In the genomic region with DNA sequence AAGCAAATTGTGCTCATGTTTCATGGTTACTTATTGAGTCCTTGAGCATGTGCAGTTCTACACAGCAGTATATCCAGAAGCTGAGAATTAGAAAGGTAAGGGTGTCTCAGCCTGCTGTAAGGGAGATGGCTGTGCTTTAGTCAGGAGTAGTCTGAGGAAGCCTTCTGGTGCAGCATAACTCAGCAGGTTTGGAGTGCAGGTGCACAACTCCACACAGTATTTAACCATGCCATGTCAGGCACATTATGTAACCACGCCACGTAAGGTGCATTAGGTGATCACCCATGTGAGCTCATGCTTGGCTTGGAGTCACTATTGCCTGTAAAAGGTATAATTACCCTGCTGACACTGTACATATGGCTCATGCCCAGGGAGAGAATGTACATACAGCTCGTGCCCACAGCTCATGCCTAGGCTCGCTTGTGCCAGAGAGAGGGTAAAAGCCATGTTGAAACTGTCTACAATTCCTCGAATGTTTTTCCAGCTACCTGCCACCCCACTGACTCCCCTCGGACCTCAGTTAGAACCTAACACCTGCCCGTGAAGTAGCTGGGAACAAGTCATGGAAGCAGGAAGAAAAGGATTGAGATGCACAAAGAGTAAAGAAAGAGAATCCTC, we compare ENCODE assay signal across 25 cellular contexts. TPM values are rescaled to one million over a fixed set of nuclear protein-coding genes. Genes with fewer than 3 reads are reported as not detected.
DNase-seq lines count a peak whose midpoint lies in the region; ATAC-seq, FAIRE-seq and TF ChIP-seq lines count a peak whose summit lies in the region.
"Had no signal": no experiment of that assay in that cellular context is flagged by ENCODE, and none has a peak within 500 bp of the region (broad histone marks: within the 10 kb centered on the region; RNA-seq: fewer than 3 reads in every experiment).

No MANE protein-coding gene starts in this region.

- no peak for TF ChIP-seq RAD21 in H1 (IDR thresholded peaks at IDR 0.05 in 1 of 2, conservative IDR thresholded peaks at IDR 0.05 in 1 of 2; ENCODE audit: low read depth in 2 of 2, low read length in 2 of 2)

- 96% methylated on average over 7 of the region's 7 CpGs; no CpG with 5 or more reads in 1 of the 2 experiments for WGBS in H1 (ENCODE audit: extremely low coverage in 1 of 2, insufficient coverage in 1 of 2, insufficient read length in 1 of 2, insufficient replicate concordance in 2 of 2, low coverage in 1 of 2, low lambda C conversion rate in 2 of 2, missing lambda C conversion rate in 1 of 2), 2 experiments

- H4K5ac ChIP-seq in H1 (ENCODE audit: insufficient read length, low read depth, low read length), result no peak overlapping the region

- no peak overlapping the region for H3K18ac ChIP-seq in H1 (ENCODE audit: extremely low read depth, low read length)

- no peaks in the 10 kb centered on the region for H3K79me2 ChIP-seq in H1 (ENCODE audit: control insufficient read depth in 1 of 2, insufficient read depth in 2 of 2, low read length in 2 of 2)

- no peaks in the 10 kb centered on the region for H3K4me1 ChIP-seq in H1 (replicated peaks in 1 of 4; ENCODE audit: control insufficient read depth in 3 of 4, insufficient read depth in 4 of 4, low read length in 3 of 4)
- H3K4me1 ChIP-seq: psoas muscle had no signal

- no peak overlapping the region for H3K56ac ChIP-seq in H1 (replicated peaks; ENCODE audit: insufficient read length, low read depth, low read length)

- POLR2A ChIA-PET in H1 (lab: Charles Lee; ENCODE audit: partially characterized antibody), result no interaction called here

- no peak overlapping the region for H3K4me2 ChIP-seq in H1 (ENCODE audit: insufficient read depth in 1 of 2, low read depth in 2 of 2, low read length in 2 of 2)

- DNase-seq in activated T-cell treated with anti-CD3 and anti-CD28 coated beads, Interleukin-2, amount 50 U/mL, for 72 hours, result peak; percentile 3 to 5
- DNase-seq in activated T-cell treated with anti-CD3 and anti-CD28 coated beads, Interleukin-2, amount 50 U/mL, for 24 hours, result no peak
- DNase-seq in M059J (ENCODE audit: low read depth), result peak; percentile 37
- DNase-seq in H1 (ENCODE audit: low read depth in 1 of 2, low spot score in 2 of 2), result no peak
- DNase-seq in stimulated activated naive B cell treated with anti-CD40 and anti-IgM and Interleukin-4, amounts not matched to agents 10 μg/mL and 1 μg/mL and 100 μg/mL, for 72 hours, result peak; percentile 0
- no peak for DNase-seq in NCI-H1436 treated with DMSO at 0.1 percent for 48 hours (lab: John Stamatoyannopoulos, UW)
- no peak for DNase-seq in NOMO-1 treated with DMSO at 0.1 percent for 48 hours (lab: John Stamatoyannopoulos, UW; ENCODE audit: unreplicated experiment)
- DNase-seq: activated T-cell treated with anti-CD3 and anti-CD28 coated beads, Interleukin-2, amount 50 U/mL, for 48 hours; effector memory CD8-positive, alpha-beta T cell; glutamatergic neuron; left ventricle myocardium superior; NCI-H146; psoas muscle; RPMI8226; small intestine; stimulated activated CD4-positive, alpha-beta T cell treated with anti-CD3 and anti-CD28 coated beads, Interleukin-2, amount 100 ng/mL, for 48 hours; stimulated activated naive CD8-positive, alpha-beta T cell treated with anti-CD3 and anti-CD28 coated beads, Interleukin-15, Interleukin-2, amounts not matched to agents 100 U/mL and 50 U/mL, for 24 hours; T-helper 9 cell; thyroid gland had no signal

- H3K36me3 ChIP-seq in H1 (ENCODE audit: control insufficient read depth in 2 of 4, insufficient read depth in 4 of 4, low read length in 3 of 4), result no peaks in the 10 kb centered on the region
- H3K36me3 ChIP-seq: thyroid gland had no signal

- no peak overlapping the region for H3K9ac ChIP-seq in H1 (replicated peaks in 1 of 4; ENCODE audit: extremely low read depth in 1 of 4, low read depth in 3 of 4, low read length in 3 of 4)

- no peak overlapping the region for H3K27ac Mint-ChIP-seq in activated T-cell treated with anti-CD3 and anti-CD28 coated beads, Interleukin-2, amount 50 U/mL, for 72 hours
- H3K27ac Mint-ChIP-seq in activated T-cell treated with anti-CD3 and anti-CD28 coated beads, Interleukin-2, amount 50 U/mL, for 24 hours, result no peak overlapping the region
- H3K27ac Mint-ChIP-seq in stimulated activated naive B cell treated with anti-CD40 and anti-IgM and Interleukin-4, amounts not matched to agents 10 μg/mL and 1 μg/mL and 100 μg/mL, for 72 hours, result no peak overlapping the region
- H3K27ac Mint-ChIP-seq: activated naive CD4-positive, alpha-beta T cell treated with anti-CD3 and anti-CD28 coated beads, Interleukin-2, amount 50 U/mL, for 72 hours; CD14-positive monocyte; effector memory CD8-positive, alpha-beta T cell had no signal

- no peak overlapping the region for H2BK15ac ChIP-seq in H1 (ENCODE audit: low read length)

- H3K14ac ChIP-seq in H1 (ENCODE audit: insufficient read length), result no peak overlapping the region

- no peak overlapping the region for H3K4me3 ChIP-seq in H1 (ENCODE audit: extremely low read depth in 1 of 4, insufficient read depth in 2 of 4, low read depth in 3 of 4, low read length in 4 of 4)
- H3K4me3 ChIP-seq: psoas muscle, thyroid gland had no signal

- no peak for TF ChIP-seq CTCF in H1 (IDR thresholded peaks at IDR 0.05; ENCODE audit: control extremely low read depth in 1 of 3, insufficient read depth in 1 of 3, low read depth in 1 of 3, low read length in 3 of 3)

- H2AFZ ChIP-seq in H1 (ENCODE audit: low read length), result no peak overlapping the region

- no peak overlapping the region for H4K91ac ChIP-seq in H1 (replicated peaks; ENCODE audit: insufficient read length, low read length)

- no peak for ATAC-seq in activated T-cell treated with anti-CD3 and anti-CD28 coated beads, Interleukin-2, amount 50 U/mL, for 72 hours (replicated peaks in 1 of 2)
- ATAC-seq in stimulated activated naive B cell treated with anti-CD40 and anti-IgM and Interleukin-4, amounts not matched to agents 10 μg/mL and 1 μg/mL and 100 μg/mL, for 72 hours (replicated peaks), result no peak
- ATAC-seq in HG03354 (IDR thresholded peaks at IDR 0.05; ENCODE audit: poor library complexity, severe bottlenecking, unreplicated experiment), result no peak
- ATAC-seq: activated CD4-positive, CD25-positive, alpha-beta regulatory T cell treated with anti-CD3 and anti-CD28 coated beads, Interleukin-2, amount 50 U/mL, for 24 hours; activated naive CD4-positive, alpha-beta T cell treated with anti-CD3 and anti-CD28 coated beads, Interleukin-2, amount 50 U/mL, for 72 hours; effector memory CD8-positive, alpha-beta T cell; left ventricle myocardium superior; psoas muscle; SK-N-SH treated with all-trans-retinoic acid at 6 μM for 48 hours; stimulated activated naive CD8-positive, alpha-beta T cell treated with anti-CD3 and anti-CD28 coated beads, Interleukin-15, Interleukin-2, amounts not matched to agents 100 U/mL and 50 U/mL, for 24 hours had no signal

- no peak for FAIRE-seq in H1 (lab: Jason Lieb, UNC)
- FAIRE-seq: small intestine had no signal

- no peaks in the 10 kb centered on the region for H3K23me2 ChIP-seq in H1 (ENCODE audit: low read depth, low read length)

- H3K27me3 ChIP-seq in H1 (replicated peaks in 1 of 4; ENCODE audit: control insufficient read depth in 3 of 4, extremely low read depth in 1 of 4, insufficient read depth in 3 of 4, low read length in 3 of 4), result no peaks in the 10 kb centered on the region
- H3K27me3 ChIP-seq: thyroid gland had no signal

- H2BK5ac ChIP-seq in H1 (ENCODE audit: low read depth, low read length), result no peak overlapping the region

- no peak overlapping the region for H2AK5ac ChIP-seq in H1 (ENCODE audit: low read depth, low read length)

- H3K9me3 ChIP-seq in H1 (ENCODE audit: insufficient read depth in 2 of 2, low read depth in 1 of 2, low read length in 1 of 2), result peaks cover 13 to 19% of the 10 kb centered on the region in 2 experiments; a peak in 3 of 4 replicates
- H3K9me3 ChIP-seq: psoas muscle, thyroid gland had no signal

- no peaks in the 10 kb centered on the region for H3K36me3 Mint-ChIP-seq in activated T-cell treated with anti-CD3 and anti-CD28 coated beads, Interleukin-2, amount 50 U/mL, for 72 hours (ENCODE audit: insufficient read depth in 2 of 2)
- no peaks in the 10 kb centered on the region for H3K36me3 Mint-ChIP-seq in activated T-cell treated with anti-CD3 and anti-CD28 coated beads, Interleukin-2, amount 50 U/mL, for 24 hours (ENCODE audit: low read depth)
- H3K36me3 Mint-ChIP-seq in stimulated activated naive B cell treated with anti-CD40 and anti-IgM and Interleukin-4, amounts not matched to agents 10 μg/mL and 1 μg/mL and 100 μg/mL, for 72 hours, result peaks cover 0 to 3% of the 10 kb centered on the region in 2 donors
- H3K36me3 Mint-ChIP-seq: CD14-positive monocyte had no signal

- no peak overlapping the region for H3K23ac ChIP-seq in H1 (ENCODE audit: insufficient read length)

- H3K4ac ChIP-seq in H1 (replicated peaks; ENCODE audit: insufficient read length, low read depth, low read length), result no peak overlapping the region

- no peak for TF ChIP-seq EP300 in H1 (IDR thresholded peaks at IDR 0.05; ENCODE audit: borderline replicate concordance in 1 of 2, low read depth in 2 of 2, low read length in 2 of 2)

- no peak overlapping the region for H2BK20ac ChIP-seq in H1 (ENCODE audit: low read length)

- CTCF ChIA-PET in H1 (lab: Charles Lee; ENCODE audit: partially characterized antibody), result interaction anchor here (0.7 to 3.4 kb wide), 9 partner anchors 9 to 593 kb away, joined by 3 to 17 read pairs (median 4); no protein-coding TSS in a partner anchor

- no peak overlapping the region for H3K4me3 Mint-ChIP-seq in activated T-cell treated with anti-CD3 and anti-CD28 coated beads, Interleukin-2, amount 50 U/mL, for 72 hours
- no peak overlapping the region for H3K4me3 Mint-ChIP-seq in activated T-cell treated with anti-CD3 and anti-CD28 coated beads, Interleukin-2, amount 50 U/mL, for 24 hours
- H3K4me3 Mint-ChIP-seq in stimulated activated naive B cell treated with anti-CD40 and anti-IgM and Interleukin-4, amounts not matched to agents 10 μg/mL and 1 μg/mL and 100 μg/mL, for 72 hours, result no peak overlapping the region
- H3K4me3 Mint-ChIP-seq: CD14-positive monocyte; effector memory CD8-positive, alpha-beta T cell had no signal

- no peak overlapping the region for H3K27ac ChIP-seq in H1 (ENCODE audit: low read depth, low read length)
- H3K27ac ChIP-seq: psoas muscle, thyroid gland had no signal

- H2BK120ac ChIP-seq in H1 (replicated peaks; ENCODE audit: low read depth, low read length), result no peak overlapping the region

- no peaks in the 10 kb centered on the region for H3K79me1 ChIP-seq in H1 (ENCODE audit: low read depth, low read length)

- no peaks in the 10 kb centered on the region for H3K27me3 Mint-ChIP-seq in activated T-cell treated with anti-CD3 and anti-CD28 coated beads, Interleukin-2, amount 50 U/mL, for 72 hours (ENCODE audit: low read depth)
- H3K27me3 Mint-ChIP-seq in activated T-cell treated with anti-CD3 and anti-CD28 coated beads, Interleukin-2, amount 50 U/mL, for 24 hours, result no peaks in the 10 kb centered on the region
- H3K27me3 Mint-ChIP-seq in stimulated activated naive B cell treated with anti-CD40 and anti-IgM and Interleukin-4, amounts not matched to agents 10 μg/mL and 1 μg/mL and 100 μg/mL, for 72 hours, result no peaks in the 10 kb centered on the region
- H3K27me3 Mint-ChIP-seq: effector memory CD8-positive, alpha-beta T cell had no signal

- TF ChIP-seq POLR2A in H1 (IDR thresholded peaks at IDR 0.05; ENCODE audit: control extremely low read depth in 1 of 2, low read depth in 2 of 2, low read length in 2 of 2), result no peak

- peaks cover 0 to 2% of the 10 kb centered on the region in 2 donors for H3K9me3 Mint-ChIP-seq in activated T-cell treated with anti-CD3 and anti-CD28 coated beads, Interleukin-2, amount 50 U/mL, for 72 hours
- peaks cover 11% of the 10 kb centered on the region for H3K9me3 Mint-ChIP-seq in activated T-cell treated with anti-CD3 and anti-CD28 coated beads, Interleukin-2, amount 50 U/mL, for 24 hours
- peaks cover 8% of the 10 kb centered on the region in 2 donors for H3K9me3 Mint-ChIP-seq in stimulated activated naive B cell treated with anti-CD40 and anti-IgM and Interleukin-4, amounts not matched to agents 10 μg/mL and 1 μg/mL and 100 μg/mL, for 72 hours

- H4K20me1 ChIP-seq in H1 (replicated peaks in 1 of 2; ENCODE audit: control insufficient read depth in 1 of 2, insufficient read depth in 2 of 2, low read length in 2 of 2), result no peaks in the 10 kb centered on the region

- H4K8ac ChIP-seq in H1 (ENCODE audit: extremely low read depth, insufficient read depth, low read length), result no peak overlapping the region

- no peak overlapping the region for H2BK12ac ChIP-seq in H1 (ENCODE audit: low read depth, low read length)

- H3K4me1 Mint-ChIP-seq in activated T-cell treated with anti-CD3 and anti-CD28 coated beads, Interleukin-2, amount 50 U/mL, for 72 hours (ENCODE audit: low read depth), result no peaks in the 10 kb centered on the region
- H3K4me1 Mint-ChIP-seq in activated T-cell treated with anti-CD3 and anti-CD28 coated beads, Interleukin-2, amount 50 U/mL, for 24 hours (ENCODE audit: low read depth), result no peaks in the 10 kb centered on the region
- H3K4me1 Mint-ChIP-seq in stimulated activated naive B cell treated with anti-CD40 and anti-IgM and Interleukin-4, amounts not matched to agents 10 μg/mL and 1 μg/mL and 100 μg/mL, for 72 hours, result no peaks in the 10 kb centered on the region
- H3K4me1 Mint-ChIP-seq: CD14-positive monocyte had no signal

RNA-seq across cellular contexts. Expression of a gene that starts 37.8 kb away (rescaled TPM):
- total RNA-seq in activated T-cell treated with anti-CD3 and anti-CD28 coated beads, Interleukin-2, amount 50 U/mL, for 72 hours, result 1 to 10 TPM; 2.5 to 2.8 TPM
- 1,483 and 1,510 TPM in 2 replicates for total RNA-seq in M059J (2014; rRNA removed; shearing (Covaris generic))
- 780 and 781 TPM in 2 replicates for total RNA-seq in H1 (2021; fragmentation: NEBNext Ultra II Directional; extraction: Animal tissue kit (Norgen Biotek cat#: 25700))
- 1,686 and 1,717 TPM in 2 replicates for polyA plus RNA-seq in H1 (2011; rRNA removed)
- 1,673 TPM for polyA plus RNA-seq in H1 (2011; cell fraction: cytosol; rRNA removed)
- 1,927 TPM for polyA plus RNA-seq in H1 (2011; cell fraction: nucleus; rRNA removed)
- 981 to 1,410 TPM (median 1,102 TPM) in 4 replicates for polyA plus RNA-seq in H1 (2012, experiment 1 of 2)
- 1,497 TPM for polyA plus RNA-seq in H1 (2012, experiment 2 of 2)
- 1,061 TPM for polyA plus RNA-seq in H1 (2013, experiment 1 of 2)
- 1,063 TPM for polyA plus RNA-seq in H1 (2013, experiment 2 of 2)
- 527 and 542 TPM in 2 replicates for polyA minus RNA-seq in H1 (2011; rRNA and poly(A)+ RNA removed)
- polyA minus RNA-seq in H1 (2011; cell fraction: cytosol; rRNA and poly(A)+ RNA removed), result 249 TPM
- polyA minus RNA-seq in H1 (2011; cell fraction: nucleus; rRNA and poly(A)+ RNA removed), result 296 TPM
- total RNA-seq: HT-29 had no signal
- polyA plus RNA-seq: CD14-positive monocyte had no signal

Comparison
In these comparisons a context has a peak if more than half of its experiments do, and no peak if none do; other contexts are left out.
1. DNase-seq: peak in activated T-cell treated with anti-CD3 and anti-CD28 coated beads, Interleukin-2, amount 50 U/mL, for 72 hours (2 of 2), M059J (single experiment) and stimulated activated naive B cell treated with anti-CD40 and anti-IgM and Interleukin-4, amounts not matched to agents 10 μg/mL and 1 μg/mL and 100 μg/mL, for 72 hours (single experiment); none in activated T-cell treated with anti-CD3 and anti-CD28 coated beads, Interleukin-2, amount 50 U/mL, for 24 hours (single experiment), H1 (0 of 2), NCI-H1436 treated with DMSO at 0.1 percent for 48 hours (single experiment) and NOMO-1 treated with DMSO at 0.1 percent for 48 hours (single experiment).
2. RNA of a gene that starts 37.8 kb away (total RNA-seq): 1,483 to 1,510 TPM in M059J and 780 to 781 TPM in H1; 2.5 to 2.8 TPM in activated T-cell treated with anti-CD3 and anti-CD28 coated beads, Interleukin-2, amount 50 U/mL, for 72 hours; every median in the first group is over 100 times any median in the second.